8 cellular contexts compared by ENCODE assay signal in the genomic region with DNA sequence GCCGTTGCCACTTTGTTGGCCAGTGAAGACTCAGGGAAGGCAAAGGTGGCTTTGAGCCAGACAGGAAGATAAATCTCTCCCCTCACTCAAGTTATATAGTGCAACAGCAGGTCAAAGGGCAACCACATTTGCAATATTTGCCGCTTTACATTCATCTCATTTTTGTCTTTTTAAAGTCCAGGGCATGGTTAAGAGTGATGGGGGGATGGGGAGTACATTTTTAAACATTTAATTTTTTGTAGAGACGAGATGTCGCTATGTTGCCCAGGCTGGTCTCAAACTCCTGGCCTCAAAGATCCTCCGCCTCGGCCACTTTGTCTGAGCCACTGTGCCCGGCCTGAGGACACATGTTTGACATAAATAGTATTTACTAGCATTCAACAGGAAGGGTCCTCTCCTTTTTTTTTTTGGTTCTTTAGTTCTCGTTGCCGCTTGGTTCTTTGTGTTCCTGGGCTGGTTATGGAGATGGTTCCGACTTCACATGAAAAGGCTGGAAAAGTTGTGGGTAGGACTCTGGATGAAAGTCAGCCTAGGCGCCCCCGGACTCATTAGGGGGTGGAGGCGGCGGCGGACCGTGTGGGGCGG.
DNase-seq lines count a peak whose midpoint lies in the region; ATAC-seq lines count a peak whose summit lies in the region.

No MANE protein-coding gene starts in this region.

- DNase-seq in stimulated activated naive CD8-positive, alpha-beta T cell treated with anti-CD3 and anti-CD28 coated beads, Interleukin-15, Interleukin-2, amounts not matched to agents 100 U/mL and 50 U/mL, for 24 hours, result no peak
- no peak for DNase-seq in central memory CD8-positive, alpha-beta T cell (ENCODE audit: low spot score in 2 of 2)
- DNase-seq in activated effector memory CD4-positive, alpha-beta T cell treated with Interleukin-2 at 50 U/mL for 16 hours, result no peak
- DNase-seq in kidney tubule cell (ENCODE audit: low spot score) (no peak), inferior parietal cortex (ENCODE audit: extremely low spot score) (no peak)

- peak overlapping the region; percentile 84 for H3K4me3 Mint-ChIP-seq in stimulated activated naive CD8-positive, alpha-beta T cell treated with anti-CD3 and anti-CD28 coated beads, Interleukin-15, Interleukin-2, amounts not matched to agents 100 ng/mL and 50 ng/mL, for 24 hours
- peak overlapping the region; percentile 88 for H3K4me3 Mint-ChIP-seq in central memory CD8-positive, alpha-beta T cell

- no peaks in the 10 kb centered on the region for H3K27me3 Mint-ChIP-seq in stimulated activated naive CD8-positive, alpha-beta T cell treated with anti-CD3 and anti-CD28 coated beads, Interleukin-15, Interleukin-2, amounts not matched to agents 100 ng/mL and 50 ng/mL, for 24 hours
- no peaks in the 10 kb centered on the region for H3K27me3 Mint-ChIP-seq in central memory CD8-positive, alpha-beta T cell

- no peaks in the 10 kb centered on the region for H3K9me3 Mint-ChIP-seq in stimulated activated naive CD8-positive, alpha-beta T cell treated with anti-CD3 and anti-CD28 coated beads, Interleukin-15, Interleukin-2, amounts not matched to agents 100 ng/mL and 50 ng/mL, for 24 hours
- no peaks in the 10 kb centered on the region for H3K9me3 Mint-ChIP-seq in central memory CD8-positive, alpha-beta T cell

- no peaks in the 10 kb centered on the region for H3K36me3 ChIP-seq in muscle layer of duodenum (ENCODE audit: control insufficient read depth in 1 of 2, insufficient read depth in 2 of 2, low read length in 2 of 2)

- H3K4me3 ChIP-seq in muscle layer of duodenum (ENCODE audit: low read depth in 1 of 2, low read length in 2 of 2), result peak overlapping the region; percentile 26 to 64

- H3K27ac Mint-ChIP-seq in stimulated activated naive CD8-positive, alpha-beta T cell treated with anti-CD3 and anti-CD28 coated beads, Interleukin-15, Interleukin-2, amounts not matched to agents 100 ng/mL and 50 ng/mL, for 24 hours, result peak overlapping the region; percentile 65
- H3K27ac Mint-ChIP-seq in central memory CD8-positive, alpha-beta T cell (ENCODE audit: low read depth), result peak overlapping the region; percentile 91

- no peaks in the 10 kb centered on the region for H3K27me3 ChIP-seq in muscle layer of duodenum (ENCODE audit: low read depth, low read length)

- peaks cover 0 to 13% of the 10 kb centered on the region in 2 donors for H3K4me1 ChIP-seq in muscle layer of duodenum (ENCODE audit: control insufficient read depth in 1 of 2, insufficient read depth in 2 of 2, low read length in 2 of 2)

- H3K4me1 Mint-ChIP-seq in stimulated activated naive CD8-positive, alpha-beta T cell treated with anti-CD3 and anti-CD28 coated beads, Interleukin-15, Interleukin-2, amounts not matched to agents 100 ng/mL and 50 ng/mL, for 24 hours (ENCODE audit: low read depth), result peaks cover 44% of the 10 kb centered on the region
- H3K4me1 Mint-ChIP-seq in central memory CD8-positive, alpha-beta T cell, result peaks cover 44% of the 10 kb centered on the region

- no peaks in the 10 kb centered on the region for H3K9me3 ChIP-seq in muscle layer of duodenum (ENCODE audit: control insufficient read depth in 1 of 2, low read length in 2 of 2)

- H3K36me3 Mint-ChIP-seq in stimulated activated naive CD8-positive, alpha-beta T cell treated with anti-CD3 and anti-CD28 coated beads, Interleukin-15, Interleukin-2, amounts not matched to agents 100 ng/mL and 50 ng/mL, for 24 hours (ENCODE audit: low read depth), result no peaks in the 10 kb centered on the region
- H3K36me3 Mint-ChIP-seq in central memory CD8-positive, alpha-beta T cell (ENCODE audit: insufficient read depth), result peaks cover 1% of the 10 kb centered on the region

- no peak for ATAC-seq in stimulated activated naive CD8-positive, alpha-beta T cell treated with anti-CD3 and anti-CD28 coated beads, Interleukin-15, Interleukin-2, amounts not matched to agents 100 U/mL and 50 U/mL, for 24 hours
- no peak for ATAC-seq in central memory CD8-positive, alpha-beta T cell (replicated peaks; ENCODE audit: extremely low read depth, poor library complexity, severe bottlenecking)
- no peak for ATAC-seq in GM18511 (IDR thresholded peaks at IDR 0.05; ENCODE audit: unreplicated experiment)

- no peak overlapping the region for H3K27ac ChIP-seq in muscle layer of duodenum (ENCODE audit: low read length)
